ENCODE assay signal across 17 cellular contexts in genomic region chr6:128350416-128351254, GRCh38.
DNase-seq lines count a peak whose midpoint lies in the region; ATAC-seq and TF ChIP-seq lines count a peak whose summit lies in the region.
"Had no signal": no experiment of that assay in that cellular context is flagged by ENCODE, and none has a peak within 500 bp of the region (broad histone marks: within the 10 kb centered on the region; RNA-seq: fewer than 3 reads in every experiment).

No MANE protein-coding gene starts in this region.

- H3K27ac Mint-ChIP-seq in Calu3 (ENCODE audit: unreplicated experiment), result peak overlapping the region; percentile 20
- H3K27ac Mint-ChIP-seq: natural killer cell; stimulated activated naive CD8-positive, alpha-beta T cell treated with anti-CD3 and anti-CD28 coated beads, Interleukin-15, amount 100 ng/mL, for 72 hours had no signal

- no peak overlapping the region for H3K4me3 ChIP-seq in colonic mucosa
- H3K4me3 ChIP-seq in mesodermal cell (ENCODE audit: extremely low read depth, insufficient read depth, low read length, poor library complexity, severe bottlenecking), result no peak overlapping the region
- H3K4me3 ChIP-seq: BLaER1 treated with 17β-estradiol and CSF1 and Interleukin-3, amounts not matched to agents 10 nM and 100 nM; right lobe of liver had no signal

- H3K27me3 Mint-ChIP-seq in Calu3 (ENCODE audit: unreplicated experiment), result no peaks in the 10 kb centered on the region
- H3K27me3 Mint-ChIP-seq: stimulated activated naive CD8-positive, alpha-beta T cell treated with anti-CD3 and anti-CD28 coated beads, Interleukin-15, amount 100 ng/mL, for 72 hours had no signal

- no peaks in the 10 kb centered on the region for H3K27me3 ChIP-seq in colonic mucosa
- H3K27me3 ChIP-seq: BLaER1 treated with 17β-estradiol and CSF1 and Interleukin-3, amounts not matched to agents 10 nM and 100 nM; right lobe of liver had no signal

- WGBS in mesodermal cell (ENCODE audit: insufficient coverage in 2 of 2), 2 experiments, result 100% methylated on average over 1 of the region's 6 CpGs

- peaks cover 47% of the 10 kb centered on the region for H3K4me1 Mint-ChIP-seq in Calu3 (ENCODE audit: low read depth, unreplicated experiment)
- H3K4me1 Mint-ChIP-seq: natural killer cell; stimulated activated naive CD8-positive, alpha-beta T cell treated with anti-CD3 and anti-CD28 coated beads, Interleukin-15, amount 100 ng/mL, for 72 hours had no signal

- H3K27ac ChIP-seq in colonic mucosa, result peak overlapping the region; percentile 21
- peak overlapping the region; percentile 51 for H3K27ac ChIP-seq in mesodermal cell (ENCODE audit: low read depth, low read length, severe bottlenecking)
- H3K27ac ChIP-seq: BLaER1 treated with 17β-estradiol and CSF1 and Interleukin-3, amounts not matched to agents 10 nM and 100 nM; right lobe of liver had no signal

- CTCF ChIA-PET in Calu3 (lab: Charles Lee), result interaction anchor here (0.7 kb wide), 1 partner anchor 169 kb away, joined by 3 read pairs; the partner anchor contains the start of gene PTPRK

- H3K36me3 ChIP-seq in colonic mucosa, result no peaks in the 10 kb centered on the region
- no peaks in the 10 kb centered on the region for H3K36me3 ChIP-seq in mesodermal cell (ENCODE audit: control insufficient read depth, insufficient read depth, low read length)
- H3K36me3 ChIP-seq: BLaER1 treated with 17β-estradiol and CSF1 and Interleukin-3, amounts not matched to agents 10 nM and 100 nM; right lobe of liver had no signal

- TF ChIP-seq CTCF in Calu3 (IDR thresholded peaks at IDR 0.05; ENCODE audit: unreplicated experiment) (no peak), colonic mucosa (IDR thresholded peaks at IDR 0.05) (no peak)

- H3K9me3 ChIP-seq in colonic mucosa, result no peaks in the 10 kb centered on the region
- H3K9me3 ChIP-seq in mesodermal cell (ENCODE audit: control insufficient read depth, low read length), result no peaks in the 10 kb centered on the region
- H3K9me3 ChIP-seq: BLaER1 treated with 17β-estradiol and CSF1 and Interleukin-3, amounts not matched to agents 10 nM and 100 nM; right lobe of liver had no signal

- no peaks in the 10 kb centered on the region for H3K36me3 Mint-ChIP-seq in Calu3 (ENCODE audit: insufficient read depth, unreplicated experiment)
- H3K36me3 Mint-ChIP-seq: natural killer cell had no signal

- intact Hi-C loops in Calu3 (cut with micrococcal nuclease; ENCODE audit: unreplicated experiment), result loop anchor here (5.0 kb wide), 1 partner anchor 127 kb away; no protein-coding TSS in a partner anchor
- intact Hi-C loops in colonic mucosa (cut with DNase I), result no loop called here

- no peaks in the 10 kb centered on the region for H3K9me3 Mint-ChIP-seq in Calu3 (ENCODE audit: low read depth, unreplicated experiment)
- H3K9me3 Mint-ChIP-seq: natural killer cell; stimulated activated naive CD8-positive, alpha-beta T cell treated with anti-CD3 and anti-CD28 coated beads, Interleukin-15, amount 100 ng/mL, for 72 hours had no signal

- H3K4me3 Mint-ChIP-seq in Calu3 (ENCODE audit: low read depth, unreplicated experiment), result no peak overlapping the region
- H3K4me3 Mint-ChIP-seq: natural killer cell; stimulated activated naive CD8-positive, alpha-beta T cell treated with anti-CD3 and anti-CD28 coated beads, Interleukin-15, amount 100 ng/mL, for 72 hours had no signal

- BruUV-seq in Calu3 (replicated peaks; lab: Mats Ljungman, UMichigan), result no TSS peak

- no peak for ATAC-seq in GM19467 (IDR thresholded peaks at IDR 0.05; ENCODE audit: unreplicated experiment)
- no peak for ATAC-seq in HG03095 (IDR thresholded peaks at IDR 0.05; ENCODE audit: unreplicated experiment)
- no peak for ATAC-seq in HG03520 (IDR thresholded peaks at IDR 0.05; ENCODE audit: unreplicated experiment)
- ATAC-seq: natural killer cell; stimulated activated naive CD8-positive, alpha-beta T cell treated with anti-CD3 and anti-CD28 coated beads, Interleukin-15, amount 100 ng/mL, for 72 hours had no signal

- DNase-seq in Calu3 (no peak), M059J (ENCODE audit: low read depth) (peak; percentile 85), colonic mucosa (no peak), ureter (ENCODE audit: low spot score) (no peak)
- DNase-seq: activated naive CD4-positive, alpha-beta T cell treated with anti-CD3 and anti-CD28 coated beads, Interleukin-2, amount 50 U/mL, for 16 hours; cortex of kidney; KBM-7; kidney; natural killer cell; NCI-H187; right lobe of liver; stimulated activated naive CD8-positive, alpha-beta T cell treated with anti-CD3 and anti-CD28 coated beads, Interleukin-15, amount 100 ng/mL, for 72 hours had no signal

- H3K4me1 ChIP-seq in colonic mucosa (no peaks in the 10 kb centered on the region), mesodermal cell (ENCODE audit: control insufficient read depth, insufficient read depth, low read length, poor library complexity, severe bottlenecking) (no peaks in the 10 kb centered on the region)
- H3K4me1 ChIP-seq: BLaER1 treated with 17β-estradiol and CSF1 and Interleukin-3, amounts not matched to agents 10 nM and 100 nM had no signal

- no peak overlapping the region for H3K9ac ChIP-seq in colonic mucosa (ENCODE audit: low read depth in 2 of 2, low read length in 2 of 2)
- H3K9ac ChIP-seq: BLaER1 treated with 17β-estradiol and CSF1 and Interleukin-3, amounts not matched to agents 10 nM and 100 nM had no signal
